2 cellular contexts compared by ENCODE assay signal in the genomic region with DNA sequence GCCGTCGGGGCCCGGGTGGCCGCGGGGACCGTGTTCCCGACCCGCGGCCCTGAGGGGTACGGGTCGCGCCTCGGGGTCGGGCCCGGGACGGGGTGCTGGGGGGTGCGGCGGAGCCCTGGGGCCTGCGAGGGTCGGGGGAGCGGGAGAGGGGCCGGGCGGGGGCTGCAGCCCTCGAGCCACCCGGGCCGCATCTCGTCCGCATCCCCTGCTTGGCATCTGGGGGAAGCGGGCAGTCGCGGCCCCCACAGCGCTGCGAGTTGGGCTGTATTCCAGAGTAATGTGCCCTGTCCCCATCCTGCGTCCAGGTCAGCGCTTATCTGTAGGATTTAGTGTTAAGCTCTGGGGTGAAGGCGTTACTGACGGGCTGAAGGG.
TF ChIP-seq lines count a peak whose summit lies in the region.

No MANE protein-coding gene starts in this region.

TF ChIP-seq in A549, 52 proteins besides CTCF, POLR2A, EP300 and RAD21:
- TF ChIP-seq ELK1 (IDR thresholded peaks at IDR 0.05; ENCODE audit: low read depth, low read length) (no peak), CHD4 (IDR thresholded peaks at IDR 0.05; ENCODE audit: borderline replicate concordance) (no peak), HDAC2 (IDR thresholded peaks at IDR 0.05) (no peak), FOSL2 (IDR thresholded peaks at IDR 0.05) (no peak), FOSL2 (CRISPR knock-in tag; IDR thresholded peaks at IDR 0.05) (no peak), EHF (CRISPR knock-in tag; IDR thresholded peaks at IDR 0.05) (no peak), CHD2 (IDR thresholded peaks at IDR 0.05; ENCODE audit: low read length, partially characterized antibody) (no peak), ZSCAN20 (CRISPR knock-in tag; IDR thresholded peaks at IDR 0.05) (no peak), USF2 (IDR thresholded peaks at IDR 0.05) (no peak), FOXS1 (CRISPR knock-in tag; IDR thresholded peaks at IDR 0.05) (no peak), CEBPB (IDR thresholded peaks at IDR 0.05) (no peak), KDM5A (IDR thresholded peaks at IDR 0.05) (no peak), HES2 (IDR thresholded peaks at IDR 0.05) (no peak), ATOH8 (CRISPR knock-in tag; IDR thresholded peaks at IDR 0.05; ENCODE audit: low read depth) (no peak), RARB (CRISPR knock-in tag; IDR thresholded peaks at IDR 0.05) (no peak), TFCP2L1 (CRISPR knock-in tag; IDR thresholded peaks at IDR 0.05) (no peak), PHF8 (IDR thresholded peaks at IDR 0.05; ENCODE audit: borderline replicate concordance, low read depth) (no peak), RFX5 (IDR thresholded peaks at IDR 0.05) (no peak), RNF2 (IDR thresholded peaks at IDR 0.05; ENCODE audit: borderline replicate concordance, low read depth) (no peak)
- TF ChIP-seq, protein P1, sequence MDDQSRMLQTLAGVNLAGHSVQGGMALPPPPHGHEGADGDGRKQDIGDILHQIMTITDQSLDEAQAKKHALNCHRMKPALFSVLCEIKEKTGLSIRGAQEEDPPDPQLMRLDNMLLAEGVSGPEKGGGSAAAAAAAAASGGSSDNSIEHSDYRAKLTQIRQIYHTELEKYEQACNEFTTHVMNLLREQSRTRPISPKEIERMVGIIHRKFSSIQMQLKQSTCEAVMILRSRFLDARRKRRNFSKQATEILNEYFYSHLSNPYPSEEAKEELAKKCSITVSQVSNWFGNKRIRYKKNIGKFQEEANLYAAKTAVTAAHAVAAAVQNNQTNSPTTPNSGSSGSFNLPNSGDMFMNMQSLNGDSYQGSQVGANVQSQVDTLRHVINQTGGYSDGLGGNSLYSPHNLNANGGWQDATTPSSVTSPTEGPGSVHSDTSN (IDR thresholded peaks at IDR 0.05) = no peak

TF ChIP-seq in liver, 16 proteins besides CTCF, POLR2A, EP300 and RAD21:
- TF ChIP-seq GABPA (IDR thresholded peaks at IDR 0.05 in 1 of 2, conservative IDR thresholded peaks at IDR 0.05 in 1 of 2) (no peak), FOXA2 (IDR thresholded peaks at IDR 0.05) (no peak), FOXA1 (IDR thresholded peaks at IDR 0.05) (no peak), SP1 (IDR thresholded peaks at IDR 0.05) (no peak), NR2F2 (IDR thresholded peaks at IDR 0.05) (no peak), EGR1 (IDR thresholded peaks at IDR 0.05; ENCODE audit: low read depth in 2 of 2) (no peak), TAF1 (conservative IDR thresholded peaks at IDR 0.05) (no peak), HNF4A (conservative IDR thresholded peaks at IDR 0.05) (no peak), HNF4G (IDR thresholded peaks at IDR 0.05) (no peak), RXRA (IDR thresholded peaks at IDR 0.05) (no peak), YY1 (IDR thresholded peaks at IDR 0.05) (no peak), ATF3 (IDR thresholded peaks at IDR 0.05) (no peak)
- TF ChIP-seq, protein P2, sequence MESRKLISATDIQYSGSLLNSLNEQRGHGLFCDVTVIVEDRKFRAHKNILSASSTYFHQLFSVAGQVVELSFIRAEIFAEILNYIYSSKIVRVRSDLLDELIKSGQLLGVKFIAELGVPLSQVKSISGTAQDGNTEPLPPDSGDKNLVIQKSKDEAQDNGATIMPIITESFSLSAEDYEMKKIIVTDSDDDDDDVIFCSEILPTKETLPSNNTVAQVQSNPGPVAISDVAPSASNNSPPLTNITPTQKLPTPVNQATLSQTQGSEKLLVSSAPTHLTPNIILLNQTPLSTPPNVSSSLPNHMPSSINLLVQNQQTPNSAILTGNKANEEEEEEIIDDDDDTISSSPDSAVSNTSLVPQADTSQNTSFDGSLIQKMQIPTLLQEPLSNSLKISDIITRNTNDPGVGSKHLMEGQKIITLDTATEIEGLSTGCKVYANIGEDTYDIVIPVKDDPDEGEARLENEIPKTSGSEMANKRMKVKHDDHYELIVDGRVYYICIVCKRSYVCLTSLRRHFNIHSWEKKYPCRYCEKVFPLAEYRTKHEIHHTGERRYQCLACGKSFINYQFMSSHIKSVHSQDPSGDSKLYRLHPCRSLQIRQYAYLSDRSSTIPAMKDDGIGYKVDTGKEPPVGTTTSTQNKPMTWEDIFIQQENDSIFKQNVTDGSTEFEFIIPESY (IDR thresholded peaks at IDR 0.05) = no peak
- TF ChIP-seq, protein P3, sequence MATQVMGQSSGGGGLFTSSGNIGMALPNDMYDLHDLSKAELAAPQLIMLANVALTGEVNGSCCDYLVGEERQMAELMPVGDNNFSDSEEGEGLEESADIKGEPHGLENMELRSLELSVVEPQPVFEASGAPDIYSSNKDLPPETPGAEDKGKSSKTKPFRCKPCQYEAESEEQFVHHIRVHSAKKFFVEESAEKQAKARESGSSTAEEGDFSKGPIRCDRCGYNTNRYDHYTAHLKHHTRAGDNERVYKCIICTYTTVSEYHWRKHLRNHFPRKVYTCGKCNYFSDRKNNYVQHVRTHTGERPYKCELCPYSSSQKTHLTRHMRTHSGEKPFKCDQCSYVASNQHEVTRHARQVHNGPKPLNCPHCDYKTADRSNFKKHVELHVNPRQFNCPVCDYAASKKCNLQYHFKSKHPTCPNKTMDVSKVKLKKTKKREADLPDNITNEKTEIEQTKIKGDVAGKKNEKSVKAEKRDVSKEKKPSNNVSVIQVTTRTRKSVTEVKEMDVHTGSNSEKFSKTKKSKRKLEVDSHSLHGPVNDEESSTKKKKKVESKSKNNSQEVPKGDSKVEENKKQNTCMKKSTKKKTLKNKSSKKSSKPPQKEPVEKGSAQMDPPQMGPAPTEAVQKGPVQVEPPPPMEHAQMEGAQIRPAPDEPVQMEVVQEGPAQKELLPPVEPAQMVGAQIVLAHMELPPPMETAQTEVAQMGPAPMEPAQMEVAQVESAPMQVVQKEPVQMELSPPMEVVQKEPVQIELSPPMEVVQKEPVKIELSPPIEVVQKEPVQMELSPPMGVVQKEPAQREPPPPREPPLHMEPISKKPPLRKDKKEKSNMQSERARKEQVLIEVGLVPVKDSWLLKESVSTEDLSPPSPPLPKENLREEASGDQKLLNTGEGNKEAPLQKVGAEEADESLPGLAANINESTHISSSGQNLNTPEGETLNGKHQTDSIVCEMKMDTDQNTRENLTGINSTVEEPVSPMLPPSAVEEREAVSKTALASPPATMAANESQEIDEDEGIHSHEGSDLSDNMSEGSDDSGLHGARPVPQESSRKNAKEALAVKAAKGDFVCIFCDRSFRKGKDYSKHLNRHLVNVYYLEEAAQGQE (IDR thresholded peaks at IDR 0.05) = no peak
- TF ChIP-seq, protein P4, sequence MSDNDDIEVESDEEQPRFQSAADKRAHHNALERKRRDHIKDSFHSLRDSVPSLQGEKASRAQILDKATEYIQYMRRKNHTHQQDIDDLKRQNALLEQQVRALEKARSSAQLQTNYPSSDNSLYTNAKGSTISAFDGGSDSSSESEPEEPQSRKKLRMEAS (IDR thresholded peaks at IDR 0.05) = no peak
